ENCODE assay signal across 8 cellular contexts in the genomic region with DNA sequence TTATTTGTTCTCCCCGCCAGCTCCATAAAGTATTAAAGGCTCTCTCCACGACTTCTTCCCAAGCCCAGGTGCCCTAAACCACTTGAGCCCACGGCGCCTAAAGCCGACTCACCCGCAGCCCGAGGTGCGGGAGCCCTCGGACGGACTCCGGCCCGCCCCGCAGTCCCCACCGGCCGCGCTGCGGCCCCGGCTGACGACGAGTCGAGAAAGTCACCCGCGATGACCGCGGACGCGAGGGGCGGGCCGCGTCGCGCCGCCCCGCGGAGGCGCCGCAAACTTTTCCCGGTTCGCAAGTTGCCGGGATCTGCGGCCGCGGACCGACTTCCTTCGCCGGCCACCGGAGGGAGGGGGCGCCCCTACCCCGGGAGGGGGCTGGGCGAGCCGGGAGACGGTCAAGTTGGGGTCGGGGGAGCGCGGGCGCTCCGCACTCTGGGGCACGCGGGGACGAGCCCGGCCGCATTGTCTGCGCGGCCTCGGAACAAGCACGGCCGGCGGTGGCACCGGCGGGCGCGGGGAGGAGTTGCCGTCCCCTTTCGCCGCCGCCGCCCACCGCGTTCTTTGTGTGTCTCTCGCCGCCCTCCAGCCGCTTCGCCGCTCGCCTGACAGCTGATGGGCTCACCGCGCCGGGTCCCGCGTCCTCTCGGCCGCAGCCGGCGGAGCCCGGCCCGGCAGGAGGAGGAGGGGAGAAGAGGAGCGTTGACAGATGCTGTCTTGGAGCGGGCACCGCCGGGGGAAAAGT.
DNase-seq lines count a peak whose midpoint lies in the region; ATAC-seq lines count a peak whose summit lies in the region.

No MANE protein-coding gene starts in this region.

- intact Hi-C loops in activated naive CD4-positive, alpha-beta T cell treated with anti-CD3 and anti-CD28 coated beads for 36 hours (cut with micrococcal nuclease), result no loop called here
- intact Hi-C loops in left cardiac atrium (cut with DNase I) (no loop called here), posterior cingulate gyrus (cut with DNase I) (loop anchor here (5.0 kb wide), 2 partner anchors 33 to 128 kb away; no protein-coding TSS in a partner anchor)

- H3K27ac Mint-ChIP-seq in activated naive CD4-positive, alpha-beta T cell treated with anti-CD3 and anti-CD28 coated beads for 36 hours, result no peak overlapping the region
- no peak overlapping the region for H3K27ac Mint-ChIP-seq in activated naive CD8-positive, alpha-beta T cell treated with anti-CD3 and anti-CD28 coated beads for 36 hours

- no peaks in the 10 kb centered on the region for H3K36me3 Mint-ChIP-seq in activated naive CD4-positive, alpha-beta T cell treated with anti-CD3 and anti-CD28 coated beads for 36 hours (ENCODE audit: low read depth)
- no peaks in the 10 kb centered on the region for H3K36me3 Mint-ChIP-seq in activated naive CD8-positive, alpha-beta T cell treated with anti-CD3 and anti-CD28 coated beads for 36 hours

- H3K4me3 Mint-ChIP-seq in activated naive CD4-positive, alpha-beta T cell treated with anti-CD3 and anti-CD28 coated beads for 36 hours, result peak overlapping the region; percentile 34
- H3K4me3 Mint-ChIP-seq in activated naive CD8-positive, alpha-beta T cell treated with anti-CD3 and anti-CD28 coated beads for 36 hours, result peak overlapping the region; percentile 62

- ATAC-seq in HG02981 (IDR thresholded peaks at IDR 0.05; ENCODE audit: unreplicated experiment), result peak; percentile 48
- peak; percentile 71 to 76 for ATAC-seq in left cardiac atrium

- DNase-seq in activated naive CD4-positive, alpha-beta T cell treated with anti-CD3 and anti-CD28 coated beads for 36 hours, result no peak
- no peak for DNase-seq in activated naive CD4-positive, alpha-beta T cell treated with Interleukin-2 at 50 U/mL for 16 hours
- DNase-seq in activated naive CD8-positive, alpha-beta T cell treated with anti-CD3 and anti-CD28 coated beads for 36 hours, result peak; percentile 8
- DNase-seq in left cardiac atrium (peak; percentile 63), posterior cingulate gyrus (peak in 9 of 10 donors; percentile 24 to 91 (median 48)), NOMO-1 (lab: John Stamatoyannopoulos, UW; ENCODE audit: unreplicated experiment in 2 of 2) (no peak), DMS153 treated with DMSO at 0.1 percent for 48 hours (lab: John Stamatoyannopoulos, UW; ENCODE audit: unreplicated experiment) (no peak)

- CTCF ChIA-PET in activated naive CD4-positive, alpha-beta T cell treated with anti-CD3 and anti-CD28 coated beads for 36 hours (lab: Charles Lee), result no interaction called here

- H3K27me3 Mint-ChIP-seq in activated naive CD4-positive, alpha-beta T cell treated with anti-CD3 and anti-CD28 coated beads for 36 hours (ENCODE audit: low read depth), result peaks cover 45% of the 10 kb centered on the region
- peaks cover 76% of the 10 kb centered on the region for H3K27me3 Mint-ChIP-seq in activated naive CD8-positive, alpha-beta T cell treated with anti-CD3 and anti-CD28 coated beads for 36 hours

- peaks cover 4% of the 10 kb centered on the region for H3K4me1 Mint-ChIP-seq in activated naive CD4-positive, alpha-beta T cell treated with anti-CD3 and anti-CD28 coated beads for 36 hours (ENCODE audit: low read depth)
- peaks cover 2% of the 10 kb centered on the region for H3K4me1 Mint-ChIP-seq in activated naive CD8-positive, alpha-beta T cell treated with anti-CD3 and anti-CD28 coated beads for 36 hours

- no peaks in the 10 kb centered on the region for H3K9me3 Mint-ChIP-seq in activated naive CD4-positive, alpha-beta T cell treated with anti-CD3 and anti-CD28 coated beads for 36 hours
- H3K9me3 Mint-ChIP-seq in activated naive CD8-positive, alpha-beta T cell treated with anti-CD3 and anti-CD28 coated beads for 36 hours, result no peaks in the 10 kb centered on the region

Comparison
In these comparisons a context has a peak if more than half of its experiments do, and no peak if none do; other contexts are left out.
1. DNase-seq: peak in activated naive CD8-positive, alpha-beta T cell treated with anti-CD3 and anti-CD28 coated beads for 36 hours (single experiment), left cardiac atrium (single experiment) and posterior cingulate gyrus (9 of 10); none in activated naive CD4-positive, alpha-beta T cell treated with anti-CD3 and anti-CD28 coated beads for 36 hours (single experiment), activated naive CD4-positive, alpha-beta T cell treated with Interleukin-2 at 50 U/mL for 16 hours (single experiment), NOMO-1 (0 of 2) and DMS153 treated with DMSO at 0.1 percent for 48 hours (single experiment).